8 cellular contexts compared by ENCODE assay signal in genomic region chr12:113214938-113215400, GRCh38. TPM values are rescaled to one million over a fixed set of nuclear protein-coding genes. Genes with fewer than 3 reads are reported as not detected.
A peak's percentile ranks its signal among the peaks of the same experiment; 100 is the strongest.
DNase-seq lines count a peak whose midpoint lies in the region; ATAC-seq and TF ChIP-seq lines count a peak whose summit lies in the region.

No MANE protein-coding gene starts in this region.

- no peaks in the 10 kb centered on the region for H3K79me2 ChIP-seq in MM.1S (ENCODE audit: low read length)

- no peaks in the 10 kb centered on the region for H3K36me3 ChIP-seq in MM.1S (replicated peaks; ENCODE audit: insufficient read depth, low read length)

- H3K27me3 ChIP-seq in MM.1S (replicated peaks; ENCODE audit: insufficient read depth, low read length): no peaks in the 10 kb centered on the region

- H4K20me1 ChIP-seq in MM.1S (ENCODE audit: insufficient read depth, low read length): no peaks in the 10 kb centered on the region

- H3K9ac ChIP-seq in MM.1S (ENCODE audit: low read length): no peak overlapping the region

- no peak overlapping the region for H3K27ac Mint-ChIP-seq in activated CD4-positive, alpha-beta T cell treated with anti-CD3 and anti-CD28 coated beads, Interleukin-2, amount 10 ng/mL, durations not matched to agents 7 days and 5 days

- POLR2A ChIA-PET in activated CD4-positive, alpha-beta T cell treated with anti-CD3 and anti-CD28 coated beads, Interleukin-2, amount 10 ng/mL, durations not matched to agents 7 days and 5 days (lab: Charles Lee): no interaction called here

- peaks cover 45% of the 10 kb centered on the region for H3K4me1 Mint-ChIP-seq in activated CD4-positive, alpha-beta T cell treated with anti-CD3 and anti-CD28 coated beads, Interleukin-2, amount 10 ng/mL, durations not matched to agents 7 days and 5 days

- no peak overlapping the region for H3K4me3 Mint-ChIP-seq in activated CD4-positive, alpha-beta T cell treated with anti-CD3 and anti-CD28 coated beads, Interleukin-2, amount 10 ng/mL, durations not matched to agents 7 days and 5 days

- no peak overlapping the region for H2AFZ ChIP-seq in MM.1S (ENCODE audit: low read length)

- no peaks in the 10 kb centered on the region for H3K9me2 ChIP-seq in MM.1S (replicated peaks; ENCODE audit: insufficient read depth, low read length)

- no peak for TF ChIP-seq CTCF in MM.1S (IDR thresholded peaks at IDR 0.05; ENCODE audit: low read length)

- peaks cover 2% of the 10 kb centered on the region for H3K27me3 Mint-ChIP-seq in activated CD4-positive, alpha-beta T cell treated with anti-CD3 and anti-CD28 coated beads, Interleukin-2, amount 10 ng/mL, durations not matched to agents 7 days and 5 days

- H3K4me1 ChIP-seq in MM.1S (ENCODE audit: low read length): peaks cover 10% of the 10 kb centered on the region

- no peaks in the 10 kb centered on the region for H3K9me3 ChIP-seq in MM.1S (replicated peaks; ENCODE audit: insufficient read depth, low read length)

- no peaks in the 10 kb centered on the region for H3K36me3 Mint-ChIP-seq in activated CD4-positive, alpha-beta T cell treated with anti-CD3 and anti-CD28 coated beads, Interleukin-2, amount 10 ng/mL, durations not matched to agents 7 days and 5 days (ENCODE audit: low read depth)

- H3K27ac ChIP-seq in MM.1S (ENCODE audit: low read length): no peak overlapping the region

- CTCF ChIA-PET in activated CD4-positive, alpha-beta T cell treated with anti-CD3 and anti-CD28 coated beads, Interleukin-2, amount 10 ng/mL, durations not matched to agents 7 days and 5 days (lab: Charles Lee): interaction anchor here (1.3 kb wide), 1 partner anchor 12 kb away, joined by 3 read pairs; no protein-coding TSS in a partner anchor

- no peaks in the 10 kb centered on the region for H3K9me3 Mint-ChIP-seq in activated CD4-positive, alpha-beta T cell treated with anti-CD3 and anti-CD28 coated beads, Interleukin-2, amount 10 ng/mL, durations not matched to agents 7 days and 5 days

- peak; percentile 26 for DNase-seq in activated CD4-positive, alpha-beta T cell treated with anti-CD3 and anti-CD28 coated beads, Interleukin-2, amount 10 ng/mL, durations not matched to agents 7 days and 5 days
- no peak for DNase-seq in activated CD4-positive, alpha-beta T cell treated with anti-CD3 and anti-CD28 coated beads, Interleukin-2, amount 50 U/mL, for 1 hour
- DNase-seq in MM.1S: no peak
- peak; percentile 99 for DNase-seq in amniotic epithelial cell (ENCODE audit: low read depth)
- no peak for DNase-seq in left lobe of liver (ENCODE audit: low spot score)
- DNase-seq in NCI-H2171 treated with DMSO at 0.1 percent for 48 hours (lab: John Stamatoyannopoulos, UW): no peak
- DNase-seq in GM19240 (ENCODE audit: insufficient read length, low spot score): no peak
- no peak for DNase-seq in NCI-H510A treated with DMSO at 0.1 percent for 48 hours (lab: John Stamatoyannopoulos, UW)

- 0 out of 2 replicates have a peak, but pooled peaks cover 3% of the 10 kb centered on the region for H3F3A ChIP-seq in MM.1S (ENCODE audit: insufficient read depth, low read length)

- no peak overlapping the region for H3K4me3 ChIP-seq in MM.1S (ENCODE audit: low read length)

- peak; percentile 35 for ATAC-seq in left lobe of liver

- peak overlapping the region; percentile 18; the same call in 1 of the 2 replicates for H3K4me2 ChIP-seq in MM.1S (ENCODE audit: low read depth, low read length)

RNA-seq across cellular contexts. Expression of gene TPCN1, which starts 6.3 kb away (rescaled TPM):
- 10 to 100 TPM; 18.6 to 20.9 TPM for total RNA-seq in activated CD4-positive, alpha-beta T cell treated with anti-CD3 and anti-CD28 coated beads, Interleukin-2, amount 10 ng/mL, durations not matched to agents 7 days and 5 days
- total RNA-seq in left lobe of liver: 33.1 TPM

RNA-seq across cellular contexts. Expression of gene RITA1, which starts 29.4 kb away (rescaled TPM):
- 10 to 100 TPM; 17.0 to 18.0 TPM for total RNA-seq in activated CD4-positive, alpha-beta T cell treated with anti-CD3 and anti-CD28 coated beads, Interleukin-2, amount 10 ng/mL, durations not matched to agents 7 days and 5 days
- 28.4 TPM for total RNA-seq in left lobe of liver

RNA-seq across cellular contexts. Expression of gene DDX54, which starts 29.7 kb away (rescaled TPM):
- 10 to 100 TPM; 65.6 to 72.0 TPM for total RNA-seq in activated CD4-positive, alpha-beta T cell treated with anti-CD3 and anti-CD28 coated beads, Interleukin-2, amount 10 ng/mL, durations not matched to agents 7 days and 5 days
- total RNA-seq in left lobe of liver: 33.5 TPM

Comparison
In these comparisons a context has a peak if more than half of its experiments do, and no peak if none do; other contexts are left out.
1. DNase-seq: peak in activated CD4-positive, alpha-beta T cell treated with anti-CD3 and anti-CD28 coated beads, Interleukin-2, amount 10 ng/mL, durations not matched to agents 7 days and 5 days (single experiment) and amniotic epithelial cell (single experiment); none in activated CD4-positive, alpha-beta T cell treated with anti-CD3 and anti-CD28 coated beads, Interleukin-2, amount 50 U/mL, for 1 hour (single experiment), MM.1S (single experiment), left lobe of liver (single experiment), NCI-H2171 treated with DMSO at 0.1 percent for 48 hours (single experiment), GM19240 (single experiment) and NCI-H510A treated with DMSO at 0.1 percent for 48 hours (single experiment).